In the genomic region with DNA sequence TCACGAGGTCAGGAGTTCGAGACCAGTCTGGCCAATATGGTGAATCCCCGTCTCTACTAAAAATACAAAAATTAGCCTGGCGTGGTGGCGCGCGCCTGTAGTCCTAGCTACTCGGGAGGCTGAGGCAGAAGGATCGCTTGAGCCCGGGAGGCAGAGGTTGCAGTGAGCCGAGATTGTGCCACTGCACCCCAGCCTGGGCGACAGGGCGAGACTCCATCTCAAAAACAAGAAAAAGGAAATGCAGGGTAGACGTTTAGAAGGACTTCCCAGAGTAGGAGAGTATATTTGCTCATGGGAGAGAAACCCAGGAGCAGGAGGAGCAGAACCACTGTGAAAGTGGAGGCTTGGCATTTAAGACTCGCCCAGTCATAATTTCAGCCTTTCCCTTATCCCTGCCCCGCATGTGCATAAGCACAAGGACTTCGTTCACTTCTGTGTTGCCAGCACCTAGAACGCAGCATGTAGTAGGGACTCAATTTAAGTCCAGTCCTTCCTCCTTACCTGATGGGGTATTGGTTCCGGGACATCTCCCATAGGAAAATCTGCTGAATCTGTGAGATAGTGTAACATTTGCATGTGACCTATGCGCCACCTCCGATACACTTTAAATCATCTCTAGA, we compare ENCODE assay signal across 1 cellular context.
TF ChIP-seq lines count a peak whose summit lies in the region.

No MANE protein-coding gene starts in this region.

TF ChIP-seq in H1, 55 proteins besides CTCF, POLR2A, EP300 and RAD21:
- TF ChIP-seq KDM1A (IDR thresholded peaks at IDR 0.05; ENCODE audit: borderline replicate concordance, low read length) (peak; percentile 58; the same call in 1 of the 2 replicates), PHF8 (conservative IDR thresholded peaks at IDR 0.05; ENCODE audit: low read depth, low read length) (no peak)
